ENCODE assay signal across 8 cellular contexts in genomic region chr17:46978489-46979022, GRCh38. TPM values are rescaled to one million over a fixed set of nuclear protein-coding genes. Genes with fewer than 3 reads are reported as not detected.
DNase-seq lines count a peak whose midpoint lies in the region; ATAC-seq, FAIRE-seq and TF ChIP-seq lines count a peak whose summit lies in the region.

No MANE protein-coding gene starts in this region.

- no peaks in the 10 kb centered on the region for H3K36me3 ChIP-seq in WERI-Rb-1

- H3K27ac ChIP-seq in WERI-Rb-1 = no peak overlapping the region; the same call in 1 of the 2 replicates

- DNase-seq in GM20000 (ENCODE audit: low spot score) (peak; percentile 44), WERI-Rb-1 (peak; percentile 32), fibroblast of villous mesenchyme (ENCODE audit: low read depth) (no peak), progenitor cell of endocrine pancreas (ENCODE audit: low spot score, unreplicated experiment) (no peak), NCI-H510A (lab: John Stamatoyannopoulos, UW) (no peak), urothelium cell line (ENCODE audit: low spot score) (no peak), nucleus accumbens (lab: John Stamatoyannopoulos, UW) (no peak)

- H3K4me3 ChIP-seq in WERI-Rb-1 (ENCODE audit: low read depth, low read length) = peak overlapping the region; percentile 69
- H3K4me3 ChIP-seq in fibroblast of villous mesenchyme (ENCODE audit: low read depth, low read length) = peak overlapping the region; percentile 45

- H3K27me3 Mint-ChIP-seq in progenitor cell of endocrine pancreas = peaks cover 77% of the 10 kb centered on the region

- H3K27me3 ChIP-seq in WERI-Rb-1 (ENCODE audit: insufficient read depth, low read depth, severe bottlenecking) = peaks cover 3% of the 10 kb centered on the region

- no peak for FAIRE-seq in urothelium cell line (lab: Jason Lieb, UNC)

- no peak overlapping the region for H3K27ac Mint-ChIP-seq in progenitor cell of endocrine pancreas

- H3K4me1 Mint-ChIP-seq in progenitor cell of endocrine pancreas (ENCODE audit: low read depth) = peaks cover 7% of the 10 kb centered on the region

- no peaks in the 10 kb centered on the region for H3K36me3 Mint-ChIP-seq in progenitor cell of endocrine pancreas (ENCODE audit: insufficient read depth)

- ATAC-seq in GM19397 (IDR thresholded peaks at IDR 0.05; ENCODE audit: unreplicated experiment) = no peak

- H3K9me3 ChIP-seq in WERI-Rb-1 (ENCODE audit: severe bottlenecking) = no peaks in the 10 kb centered on the region

- peak overlapping the region; percentile 45 for H3K4me3 Mint-ChIP-seq in progenitor cell of endocrine pancreas (ENCODE audit: low read depth)

- H3K9me3 Mint-ChIP-seq in progenitor cell of endocrine pancreas (ENCODE audit: low read depth) = no peaks in the 10 kb centered on the region

- no peak for TF ChIP-seq CTCF in GM20000 (IDR thresholded peaks at IDR 0.05; ENCODE audit: extremely low read depth, missing control alignments)
- 0 out of 2 replicates have a peak, but pooled peaks have one; percentile 7 for TF ChIP-seq CTCF in WERI-Rb-1 (IDR thresholded peaks at IDR 0.05; ENCODE audit: low read depth, low read length)
- TF ChIP-seq CTCF in fibroblast of villous mesenchyme (IDR thresholded peaks at IDR 0.05; ENCODE audit: insufficient read depth, low read depth, low read length) = no peak
- TF ChIP-seq CTCF in progenitor cell of endocrine pancreas (IDR thresholded peaks at IDR 0.05; ENCODE audit: unreplicated experiment) = peak; percentile 7

RNA-seq across cellular contexts. Expression of gene RPRML, which starts 0.5 kb away (rescaled TPM):
- total RNA-seq in fibroblast of villous mesenchyme (not detected in 2 replicates), progenitor cell of endocrine pancreas (not detected in 2 replicates)

RNA-seq across cellular contexts. Expression of gene GOSR2, which starts 55.6 kb away (rescaled TPM):
- total RNA-seq in fibroblast of villous mesenchyme (55.7 and 65.6 TPM in 2 replicates), progenitor cell of endocrine pancreas (57.1 and 63.2 TPM in 2 replicates)

Comparison
In these comparisons a context has a peak if more than half of its experiments do, and no peak if none do; other contexts are left out.
1. DNase-seq: peak in GM20000 (single experiment) and WERI-Rb-1 (single experiment); none in fibroblast of villous mesenchyme (single experiment), progenitor cell of endocrine pancreas (single experiment), NCI-H510A (single experiment), urothelium cell line (single experiment) and nucleus accumbens (0 of 56).
2. CTCF ChIP-seq: peak in WERI-Rb-1 (single experiment) and progenitor cell of endocrine pancreas (single experiment); none in GM20000 (single experiment) and fibroblast of villous mesenchyme (single experiment).